13 cellular contexts compared by ENCODE assay signal in genomic region chr10:29692121-29692539, GRCh38. TPM values are rescaled to one million over a fixed set of nuclear protein-coding genes. Genes with fewer than 3 reads are reported as not detected.
DNase-seq lines count a peak whose midpoint lies in the region; TF ChIP-seq lines count a peak whose summit lies in the region.
"Had no signal": no experiment of that assay in that cellular context is flagged by ENCODE, and none has a peak within 500 bp of the region (broad histone marks: within the 10 kb centered on the region; RNA-seq: fewer than 3 reads in every experiment).

No MANE protein-coding gene starts in this region.

- TF ChIP-seq CTCF in fibroblast of the aortic adventitia (IDR thresholded peaks at IDR 0.05; ENCODE audit: insufficient read depth, low read length) (no peak), osteoblast (IDR thresholded peaks at IDR 0.05; ENCODE audit: extremely low read depth, low read depth, low read length) (no peak), spleen (IDR thresholded peaks at IDR 0.05 in 8 of 11, conservative IDR thresholded peaks at IDR 0.05 in 3 of 11) (no peak)

- intact Hi-C loops in spleen (cut with DNase I; ENCODE audit: low total_unique reads), result no loop called here

- H3K4me3 ChIP-seq in SJSA1 (peak overlapping the region; percentile 1; the same call in 1 of the 2 replicates), fibroblast of the aortic adventitia (ENCODE audit: low read depth, low read length) (peak overlapping the region; percentile 2), osteoblast (ENCODE audit: insufficient read depth, low read length) (peak overlapping the region; percentile 14), spleen (peak overlapping the region in 2 of 8 donors; percentile 8 to 10)
- H3K4me3 ChIP-seq: SK-N-MC had no signal

- H3K9me3 ChIP-seq in SJSA1 (replicated peaks) (no peaks in the 10 kb centered on the region), osteoblast (ENCODE audit: low read depth, low read length) (no peaks in the 10 kb centered on the region), spleen (no peaks in the 10 kb centered on the region)

- H3K4me1 ChIP-seq in SJSA1 (replicated peaks), result peaks cover 34% of the 10 kb centered on the region
- H3K4me1 ChIP-seq in osteoblast (ENCODE audit: insufficient read depth, low read length), result peaks cover 23% of the 10 kb centered on the region
- H3K4me1 ChIP-seq in spleen, result peaks cover 0 to 39% (median 8%) of the 10 kb centered on the region in 6 donors

- DNase-seq in AG08396 (ENCODE audit: low spot score) (peak; percentile 26), SJSA1 (ENCODE audit: low read depth in 1 of 2, low spot score in 2 of 2) (peak in 1 of 2 experiments; percentile 45), fibroblast of the aortic adventitia (ENCODE audit: low read depth) (no peak), osteoblast (ENCODE audit: insufficient read length, low spot score, missing footprints) (peak; percentile 83), NCI-H2227 treated with DMSO at 0.1 percent for 48 hours (lab: John Stamatoyannopoulos, UW) (no peak), spleen (no peak), T-helper 1 cell (no peak)
- no peak for DNase-seq in stimulated activated CD4-positive, alpha-beta T cell treated with anti-CD3 and anti-CD28 coated beads, Interleukin-15, amount 100 ng/mL, for 24 hours
- DNase-seq: activated CD8-positive, alpha-beta memory T cell treated with anti-CD3 and anti-CD28 coated beads, Interleukin-2, amount 50 U/mL, for 48 hours; dorsolateral prefrontal cortex; NCI-H1105 treated with DMSO at 0.1 percent for 48 hours had no signal

- WGBS in spleen, 5 donors, result 56 to 89% (median 70%) methylated on average over 5 of the region's 5 CpGs

- H3K27ac ChIP-seq in SJSA1 (peak overlapping the region; percentile 33; the same call in 1 of the 2 replicates), osteoblast (ENCODE audit: low read depth, low read length) (peak overlapping the region; percentile 41), spleen (no peak overlapping the region)
- H3K27ac ChIP-seq: C4-2B, SK-N-MC had no signal

- H3K79me2 ChIP-seq in osteoblast (ENCODE audit: insufficient read depth, low read length), result peaks cover 8% of the 10 kb centered on the region

- no peak for TF ChIP-seq POLR2A in spleen (IDR thresholded peaks at IDR 0.05)

- H3K27me3 ChIP-seq in SJSA1 (replicated peaks) (no peaks in the 10 kb centered on the region), osteoblast (ENCODE audit: insufficient read depth, low read length) (no peaks in the 10 kb centered on the region), spleen (replicated peaks in 1 of 7) (no peaks in the 10 kb centered on the region)

- H2AFZ ChIP-seq in osteoblast (ENCODE audit: low read length), result peak overlapping the region; percentile 5

- H4K20me1 ChIP-seq in osteoblast (ENCODE audit: insufficient read depth, low read length), result peaks cover 2% of the 10 kb centered on the region

- H3K4me2 ChIP-seq in osteoblast (ENCODE audit: insufficient read depth, low read length), result peak overlapping the region; percentile 66

- H3K36me3 ChIP-seq in SJSA1, result no peaks in the 10 kb centered on the region
- no peaks in the 10 kb centered on the region for H3K36me3 ChIP-seq in osteoblast (ENCODE audit: insufficient read depth, low read length)
- H3K36me3 ChIP-seq in spleen, result no peaks in the 10 kb centered on the region

RNA-seq across cellular contexts. Expression of gene SVIL, which starts 57.4 kb away (rescaled TPM):
- 10.2 and 429 TPM in 2 replicates for total RNA-seq in SJSA1 (2014; rRNA removed; shearing (Covaris generic))
- total RNA-seq in fibroblast of the aortic adventitia (ENCODE audit: low replicate concordance) (97.7 and 309 TPM in 2 replicates), osteoblast (36.9 and 122 TPM in 2 replicates), spleen (10 to 100 TPM; 13.6 to 65.3 (median 24.3) TPM)
- polyA plus RNA-seq in spleen, result 1 to 10 TPM; 1.4 to 2.3 (median 1.6) TPM

Comparison
In these comparisons a context has a peak if more than half of its experiments do, and no peak if none do; other contexts are left out.
1. DNase-seq: peak in AG08396 (single experiment) and osteoblast (single experiment); none in fibroblast of the aortic adventitia (single experiment), NCI-H2227 treated with DMSO at 0.1 percent for 48 hours (single experiment), stimulated activated CD4-positive, alpha-beta T cell treated with anti-CD3 and anti-CD28 coated beads, Interleukin-15, amount 100 ng/mL, for 24 hours (single experiment), spleen (single experiment) and T-helper 1 cell (0 of 5).
2. H3K27ac ChIP-seq: peak in SJSA1 (single experiment) and osteoblast (single experiment); none in spleen (0 of 8).